ENCODE assay signal across 1 cellular context in the genomic region with DNA sequence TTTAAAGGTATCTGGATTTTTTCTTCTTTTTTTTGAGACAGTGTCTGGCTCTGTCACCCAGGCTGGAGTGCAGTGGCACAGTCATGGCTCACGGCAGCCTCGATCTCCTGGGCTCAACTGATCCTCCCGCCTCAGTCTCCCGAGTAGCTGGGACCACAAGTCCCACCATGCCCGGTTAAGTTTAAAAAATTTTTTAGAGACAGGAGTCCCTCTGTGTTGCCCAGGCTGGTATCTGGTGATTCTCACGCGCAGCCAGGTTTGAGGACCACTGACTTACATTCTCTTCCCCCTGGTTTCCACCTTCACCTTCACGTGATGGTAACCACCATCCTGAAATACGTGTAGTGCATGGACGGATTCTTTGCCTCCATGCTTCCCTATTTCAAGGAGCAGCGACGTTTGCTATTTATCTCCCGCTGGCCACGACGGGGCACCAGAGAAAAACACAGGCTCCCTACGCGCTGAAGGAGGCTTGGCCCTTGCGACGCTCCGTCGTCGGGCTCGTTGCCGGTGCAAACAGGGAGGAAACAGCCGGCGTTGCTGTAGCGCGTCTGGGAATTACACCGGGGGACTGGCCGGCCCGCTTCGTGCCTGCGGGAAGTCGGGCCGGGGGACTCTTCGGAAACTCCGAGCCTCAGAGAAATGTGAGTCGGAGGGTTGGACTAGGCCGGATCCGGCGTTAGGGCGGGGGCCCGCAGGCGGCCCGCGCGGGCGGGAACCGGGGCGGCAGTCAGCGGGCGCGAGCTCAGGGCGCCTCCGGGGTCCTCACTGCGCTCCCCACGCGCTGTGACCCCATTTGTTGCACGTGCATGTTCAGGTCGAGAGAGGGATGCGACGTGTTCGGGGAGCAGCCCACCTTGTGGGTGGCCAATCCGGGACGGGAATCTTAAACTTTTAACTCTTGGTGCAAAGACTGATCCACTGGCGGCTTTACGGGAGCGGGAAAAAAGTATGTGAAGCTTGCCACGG.
TF ChIP-seq lines count a peak whose summit lies in the region.

A gene with protein sequence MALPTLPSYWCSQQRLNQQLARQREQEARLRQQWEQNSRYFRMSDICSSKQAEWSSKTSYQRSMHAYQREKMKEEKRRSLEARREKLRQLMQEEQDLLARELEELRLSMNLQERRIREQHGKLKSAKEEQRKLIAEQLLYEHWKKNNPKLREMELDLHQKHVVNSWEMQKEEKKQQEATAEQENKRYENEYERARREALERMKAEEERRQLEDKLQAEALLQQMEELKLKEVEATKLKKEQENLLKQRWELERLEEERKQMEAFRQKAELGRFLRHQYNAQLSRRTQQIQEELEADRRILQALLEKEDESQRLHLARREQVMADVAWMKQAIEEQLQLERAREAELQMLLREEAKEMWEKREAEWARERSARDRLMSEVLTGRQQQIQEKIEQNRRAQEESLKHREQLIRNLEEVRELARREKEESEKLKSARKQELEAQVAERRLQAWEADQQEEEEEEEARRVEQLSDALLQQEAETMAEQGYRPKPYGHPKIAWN (plus strand): TSS at position 492 of the 969 bp plus-strand sequence. CDS start 2,753 bp downstream, outside the sequence.

TF ChIP-seq in HepG2, 621 proteins besides CTCF, POLR2A, EP300 and RAD21 (continued from another document and continues in another):
- TF ChIP-seq, protein P1, sequence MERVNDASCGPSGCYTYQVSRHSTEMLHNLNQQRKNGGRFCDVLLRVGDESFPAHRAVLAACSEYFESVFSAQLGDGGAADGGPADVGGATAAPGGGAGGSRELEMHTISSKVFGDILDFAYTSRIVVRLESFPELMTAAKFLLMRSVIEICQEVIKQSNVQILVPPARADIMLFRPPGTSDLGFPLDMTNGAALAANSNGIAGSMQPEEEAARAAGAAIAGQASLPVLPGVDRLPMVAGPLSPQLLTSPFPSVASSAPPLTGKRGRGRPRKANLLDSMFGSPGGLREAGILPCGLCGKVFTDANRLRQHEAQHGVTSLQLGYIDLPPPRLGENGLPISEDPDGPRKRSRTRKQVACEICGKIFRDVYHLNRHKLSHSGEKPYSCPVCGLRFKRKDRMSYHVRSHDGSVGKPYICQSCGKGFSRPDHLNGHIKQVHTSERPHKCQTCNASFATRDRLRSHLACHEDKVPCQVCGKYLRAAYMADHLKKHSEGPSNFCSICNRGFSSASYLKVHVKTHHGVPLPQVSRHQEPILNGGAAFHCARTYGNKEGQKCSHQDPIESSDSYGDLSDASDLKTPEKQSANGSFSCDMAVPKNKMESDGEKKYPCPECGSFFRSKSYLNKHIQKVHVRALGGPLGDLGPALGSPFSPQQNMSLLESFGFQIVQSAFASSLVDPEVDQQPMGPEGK (CRISPR knock-in tag; IDR thresholded peaks at IDR 0.05) = peak; percentile 41; the same call in 1 of the 2 replicates
- no peak for TF ChIP-seq ZNF3 (CRISPR knock-in tag; IDR thresholded peaks at IDR 0.05)
- 0 out of 2 replicates have a peak, but pooled peaks have one; percentile 63 for TF ChIP-seq ZNF720 (CRISPR knock-in tag; IDR thresholded peaks at IDR 0.05)
- peak; percentile 92 for TF ChIP-seq ZFX (CRISPR knock-in tag; IDR thresholded peaks at IDR 0.05; ENCODE audit: low read depth)
- TF ChIP-seq NFYB (CRISPR knock-in tag; IDR thresholded peaks at IDR 0.05) = no peak; the same call in none of the 2 replicates
- no peak for TF ChIP-seq ZSCAN30 (CRISPR knock-in tag; IDR thresholded peaks at IDR 0.05)
- no peak for TF ChIP-seq KAT2B (IDR thresholded peaks at IDR 0.05; ENCODE audit: borderline replicate concordance, low read depth, low read length)
- TF ChIP-seq, protein P2, sequence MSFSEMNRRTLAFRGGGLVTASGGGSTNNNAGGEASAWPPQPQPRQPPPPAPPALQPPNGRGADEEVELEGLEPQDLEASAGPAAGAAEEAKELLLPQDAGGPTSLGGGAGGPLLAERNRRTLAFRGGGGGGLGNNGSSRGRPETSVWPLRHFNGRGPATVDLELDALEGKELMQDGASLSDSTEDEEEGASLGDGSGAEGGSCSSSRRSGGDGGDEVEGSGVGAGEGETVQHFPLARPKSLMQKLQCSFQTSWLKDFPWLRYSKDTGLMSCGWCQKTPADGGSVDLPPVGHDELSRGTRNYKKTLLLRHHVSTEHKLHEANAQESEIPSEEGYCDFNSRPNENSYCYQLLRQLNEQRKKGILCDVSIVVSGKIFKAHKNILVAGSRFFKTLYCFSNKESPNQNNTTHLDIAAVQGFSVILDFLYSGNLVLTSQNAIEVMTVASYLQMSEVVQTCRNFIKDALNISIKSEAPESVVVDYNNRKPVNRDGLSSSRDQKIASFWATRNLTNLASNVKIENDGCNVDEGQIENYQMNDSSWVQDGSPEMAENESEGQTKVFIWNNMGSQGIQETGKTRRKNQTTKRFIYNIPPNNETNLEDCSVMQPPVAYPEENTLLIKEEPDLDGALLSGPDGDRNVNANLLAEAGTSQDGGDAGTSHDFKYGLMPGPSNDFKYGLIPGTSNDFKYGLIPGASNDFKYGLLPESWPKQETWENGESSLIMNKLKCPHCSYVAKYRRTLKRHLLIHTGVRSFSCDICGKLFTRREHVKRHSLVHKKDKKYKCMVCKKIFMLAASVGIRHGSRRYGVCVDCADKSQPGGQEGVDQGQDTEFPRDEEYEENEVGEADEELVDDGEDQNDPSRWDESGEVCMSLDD (CRISPR knock-in tag; IDR thresholded peaks at IDR 0.05; ENCODE audit: borderline replicate concordance) = peak; percentile 88; the same call in 1 of the 2 replicates
- peak; percentile 62; the same call in 1 of the 2 replicates for TF ChIP-seq HMG20B (CRISPR knock-in tag; conservative IDR thresholded peaks at IDR 0.05)
- no peak for TF ChIP-seq PAWR (CRISPR knock-in tag; IDR thresholded peaks at IDR 0.05; ENCODE audit: borderline replicate concordance)
- TF ChIP-seq ZNF431 (CRISPR knock-in tag; IDR thresholded peaks at IDR 0.05; ENCODE audit: borderline replicate concordance, low read depth) = no peak
- TF ChIP-seq FOXK1 (CRISPR knock-in tag; IDR thresholded peaks at IDR 0.05; ENCODE audit: borderline replicate concordance, low read depth) = peak; percentile 86; the same call in 1 of the 2 replicates
- 0 out of 2 replicates have a peak, but pooled peaks have one; percentile 50 for TF ChIP-seq CENPT (CRISPR knock-in tag; IDR thresholded peaks at IDR 0.05; ENCODE audit: low read depth)
- no peak for TF ChIP-seq ZNF33A (CRISPR knock-in tag; IDR thresholded peaks at IDR 0.05; ENCODE audit: borderline replicate concordance)
- TF ChIP-seq ZNF235 (CRISPR knock-in tag; IDR thresholded peaks at IDR 0.05; ENCODE audit: borderline replicate concordance) = peak; percentile 80; the same call in 1 of the 2 replicates
- no peak for TF ChIP-seq MEIS2 (CRISPR knock-in tag; IDR thresholded peaks at IDR 0.05)
- no peak for TF ChIP-seq NR2F6 (IDR thresholded peaks at IDR 0.05)
- peak; percentile 45; the same call in 1 of the 2 replicates for TF ChIP-seq NR2F6 (CRISPR knock-in tag; IDR thresholded peaks at IDR 0.05)
- no peak for TF ChIP-seq ZNF781 (CRISPR knock-in tag; IDR thresholded peaks at IDR 0.05; ENCODE audit: borderline replicate concordance, not compliant biosample characterization)
- TF ChIP-seq PHB2 (IDR thresholded peaks at IDR 0.05; ENCODE audit: partially characterized antibody) = no peak
- TF ChIP-seq, protein P3, sequence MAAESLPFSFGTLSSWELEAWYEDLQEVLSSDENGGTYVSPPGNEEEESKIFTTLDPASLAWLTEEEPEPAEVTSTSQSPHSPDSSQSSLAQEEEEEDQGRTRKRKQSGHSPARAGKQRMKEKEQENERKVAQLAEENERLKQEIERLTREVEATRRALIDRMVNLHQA (CRISPR knock-in tag; IDR thresholded peaks at IDR 0.05) = no peak
- TF ChIP-seq GATAD1 (CRISPR knock-in tag; IDR thresholded peaks at IDR 0.05) = peak; percentile 91
- TF ChIP-seq ZFP62 (CRISPR knock-in tag; IDR thresholded peaks at IDR 0.05) = no peak
- no peak for TF ChIP-seq SP2 (CRISPR knock-in tag; IDR thresholded peaks at IDR 0.05)
- TF ChIP-seq ZZZ3 (CRISPR knock-in tag; IDR thresholded peaks at IDR 0.05; ENCODE audit: borderline replicate concordance) = peak; percentile 70; the same call in 1 of the 2 replicates
- peak; percentile 31; the same call in 1 of the 2 replicates for TF ChIP-seq RFXAP (CRISPR knock-in tag; IDR thresholded peaks at IDR 0.05; ENCODE audit: borderline replicate concordance)
- TF ChIP-seq YEATS4 (CRISPR knock-in tag; IDR thresholded peaks at IDR 0.05; ENCODE audit: borderline replicate concordance) = peak; percentile 71; the same call in 1 of the 2 replicates
- TF ChIP-seq AGO1 (IDR thresholded peaks at IDR 0.05; ENCODE audit: low read depth, low read length, poor library complexity, severe bottlenecking) = no peak
- TF ChIP-seq, protein P4, sequence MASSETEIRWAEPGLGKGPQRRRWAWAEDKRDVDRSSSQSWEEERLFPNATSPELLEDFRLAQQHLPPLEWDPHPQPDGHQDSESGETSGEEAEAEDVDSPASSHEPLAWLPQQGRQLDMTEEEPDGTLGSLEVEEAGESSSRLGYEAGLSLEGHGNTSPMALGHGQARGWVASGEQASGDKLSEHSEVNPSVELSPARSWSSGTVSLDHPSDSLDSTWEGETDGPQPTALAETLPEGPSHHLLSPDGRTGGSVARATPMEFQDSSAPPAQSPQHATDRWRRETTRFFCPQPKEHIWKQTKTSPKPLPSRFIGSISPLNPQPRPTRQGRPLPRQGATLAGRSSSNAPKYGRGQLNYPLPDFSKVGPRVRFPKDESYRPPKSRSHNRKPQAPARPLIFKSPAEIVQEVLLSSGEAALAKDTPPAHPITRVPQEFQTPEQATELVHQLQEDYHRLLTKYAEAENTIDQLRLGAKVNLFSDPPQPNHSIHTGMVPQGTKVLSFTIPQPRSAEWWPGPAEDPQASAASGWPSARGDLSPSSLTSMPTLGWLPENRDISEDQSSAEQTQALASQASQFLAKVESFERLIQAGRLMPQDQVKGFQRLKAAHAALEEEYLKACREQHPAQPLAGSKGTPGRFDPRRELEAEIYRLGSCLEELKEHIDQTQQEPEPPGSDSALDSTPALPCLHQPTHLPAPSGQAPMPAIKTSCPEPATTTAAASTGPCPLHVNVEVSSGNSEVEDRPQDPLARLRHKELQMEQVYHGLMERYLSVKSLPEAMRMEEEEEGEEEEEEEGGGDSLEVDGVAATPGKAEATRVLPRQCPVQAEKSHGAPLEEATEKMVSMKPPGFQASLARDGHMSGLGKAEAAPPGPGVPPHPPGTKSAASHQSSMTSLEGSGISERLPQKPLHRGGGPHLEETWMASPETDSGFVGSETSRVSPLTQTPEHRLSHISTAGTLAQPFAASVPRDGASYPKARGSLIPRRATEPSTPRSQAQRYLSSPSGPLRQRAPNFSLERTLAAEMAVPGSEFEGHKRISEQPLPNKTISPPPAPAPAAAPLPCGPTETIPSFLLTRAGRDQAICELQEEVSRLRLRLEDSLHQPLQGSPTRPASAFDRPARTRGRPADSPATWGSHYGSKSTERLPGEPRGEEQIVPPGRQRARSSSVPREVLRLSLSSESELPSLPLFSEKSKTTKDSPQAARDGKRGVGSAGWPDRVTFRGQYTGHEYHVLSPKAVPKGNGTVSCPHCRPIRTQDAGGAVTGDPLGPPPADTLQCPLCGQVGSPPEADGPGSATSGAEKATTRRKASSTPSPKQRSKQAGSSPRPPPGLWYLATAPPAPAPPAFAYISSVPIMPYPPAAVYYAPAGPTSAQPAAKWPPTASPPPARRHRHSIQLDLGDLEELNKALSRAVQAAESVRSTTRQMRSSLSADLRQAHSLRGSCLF (CRISPR knock-in tag; IDR thresholded peaks at IDR 0.05; ENCODE audit: borderline replicate concordance) = 0 out of 2 replicates have a peak, but pooled peaks have one; percentile 30
- TF ChIP-seq ATF1 (CRISPR knock-in tag; IDR thresholded peaks at IDR 0.05) = no peak
- no peak for TF ChIP-seq SRY (CRISPR knock-in tag; IDR thresholded peaks at IDR 0.05)
- no peak for TF ChIP-seq SUZ12 (IDR thresholded peaks at IDR 0.05; ENCODE audit: low read depth, low read length)
- TF ChIP-seq, protein P5, sequence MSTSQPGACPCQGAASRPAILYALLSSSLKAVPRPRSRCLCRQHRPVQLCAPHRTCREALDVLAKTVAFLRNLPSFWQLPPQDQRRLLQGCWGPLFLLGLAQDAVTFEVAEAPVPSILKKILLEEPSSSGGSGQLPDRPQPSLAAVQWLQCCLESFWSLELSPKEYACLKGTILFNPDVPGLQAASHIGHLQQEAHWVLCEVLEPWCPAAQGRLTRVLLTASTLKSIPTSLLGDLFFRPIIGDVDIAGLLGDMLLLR (CRISPR knock-in tag; IDR thresholded peaks at IDR 0.05) = peak; percentile 57; the same call in 1 of the 2 replicates
- peak; percentile 64; the same call in 1 of the 2 replicates for TF ChIP-seq FOXC1 (CRISPR knock-in tag; IDR thresholded peaks at IDR 0.05; ENCODE audit: borderline replicate concordance)
- TF ChIP-seq TEAD3 (CRISPR knock-in tag; optimal IDR thresholded peaks at IDR 0.05; ENCODE audit: borderline replicate concordance) = peak; percentile 74
- TF ChIP-seq, protein P6, sequence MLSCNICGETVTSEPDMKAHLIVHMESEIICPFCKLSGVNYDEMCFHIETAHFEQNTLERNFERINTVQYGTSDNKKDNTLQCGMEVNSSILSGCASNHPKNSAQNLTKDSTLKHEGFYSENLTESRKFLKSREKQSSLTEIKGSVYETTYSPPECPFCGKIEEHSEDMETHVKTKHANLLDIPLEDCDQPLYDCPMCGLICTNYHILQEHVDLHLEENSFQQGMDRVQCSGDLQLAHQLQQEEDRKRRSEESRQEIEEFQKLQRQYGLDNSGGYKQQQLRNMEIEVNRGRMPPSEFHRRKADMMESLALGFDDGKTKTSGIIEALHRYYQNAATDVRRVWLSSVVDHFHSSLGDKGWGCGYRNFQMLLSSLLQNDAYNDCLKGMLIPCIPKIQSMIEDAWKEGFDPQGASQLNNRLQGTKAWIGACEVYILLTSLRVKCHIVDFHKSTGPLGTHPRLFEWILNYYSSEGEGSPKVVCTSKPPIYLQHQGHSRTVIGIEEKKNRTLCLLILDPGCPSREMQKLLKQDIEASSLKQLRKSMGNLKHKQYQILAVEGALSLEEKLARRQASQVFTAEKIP (CRISPR knock-in tag; IDR thresholded peaks at IDR 0.05; ENCODE audit: borderline replicate concordance) = no peak
- TF ChIP-seq ZNF263 (CRISPR knock-in tag; IDR thresholded peaks at IDR 0.05) = no peak; the same call in 1 of the 2 replicates
- TF ChIP-seq HOXA5 (CRISPR knock-in tag; IDR thresholded peaks at IDR 0.05) = peak; percentile 23; the same call in 1 of the 2 replicates
- no peak for TF ChIP-seq PCBP1 (IDR thresholded peaks at IDR 0.05; ENCODE audit: borderline replicate concordance, low read depth, low read length)
- no peak for TF ChIP-seq ZNF496 (CRISPR knock-in tag; IDR thresholded peaks at IDR 0.05; ENCODE audit: insufficient replicate concordance)
- TF ChIP-seq, protein P7, sequence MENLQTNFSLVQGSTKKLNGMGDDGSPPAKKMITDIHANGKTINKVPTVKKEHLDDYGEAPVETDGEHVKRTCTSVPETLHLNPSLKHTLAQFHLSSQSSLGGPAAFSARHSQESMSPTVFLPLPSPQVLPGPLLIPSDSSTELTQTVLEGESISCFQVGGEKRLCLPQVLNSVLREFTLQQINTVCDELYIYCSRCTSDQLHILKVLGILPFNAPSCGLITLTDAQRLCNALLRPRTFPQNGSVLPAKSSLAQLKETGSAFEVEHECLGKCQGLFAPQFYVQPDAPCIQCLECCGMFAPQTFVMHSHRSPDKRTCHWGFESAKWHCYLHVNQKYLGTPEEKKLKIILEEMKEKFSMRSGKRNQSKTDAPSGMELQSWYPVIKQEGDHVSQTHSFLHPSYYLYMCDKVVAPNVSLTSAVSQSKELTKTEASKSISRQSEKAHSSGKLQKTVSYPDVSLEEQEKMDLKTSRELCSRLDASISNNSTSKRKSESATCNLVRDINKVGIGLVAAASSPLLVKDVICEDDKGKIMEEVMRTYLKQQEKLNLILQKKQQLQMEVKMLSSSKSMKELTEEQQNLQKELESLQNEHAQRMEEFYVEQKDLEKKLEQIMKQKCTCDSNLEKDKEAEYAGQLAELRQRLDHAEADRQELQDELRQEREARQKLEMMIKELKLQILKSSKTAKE (CRISPR knock-in tag; IDR thresholded peaks at IDR 0.05; ENCODE audit: borderline replicate concordance) = no peak
- TF ChIP-seq, protein P8, sequence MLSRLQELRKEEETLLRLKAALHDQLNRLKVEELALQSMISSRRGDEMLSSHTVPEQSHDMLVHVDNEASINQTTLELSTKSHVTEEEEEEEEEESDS (CRISPR knock-in tag; IDR thresholded peaks at IDR 0.05; ENCODE audit: borderline replicate concordance) = no peak
